Comparison of ENCODE assay signal across 22 cellular contexts in genomic region chr1:161505892-161506173, GRCh38. TPM values are rescaled to one million over a fixed set of nuclear protein-coding genes. Genes with fewer than 3 reads are reported as not detected.
DNase-seq lines count a peak whose midpoint lies in the region; ATAC-seq and TF ChIP-seq lines count a peak whose summit lies in the region.
"Had no signal": no experiment of that assay in that cellular context is flagged by ENCODE, and none has a peak within 500 bp of the region (broad histone marks: within the 10 kb centered on the region; RNA-seq: fewer than 3 reads in every experiment).

No MANE protein-coding gene starts in this region.

- no peak for TF ChIP-seq CTCF in breast epithelium (IDR thresholded peaks at IDR 0.05)
- no peak for TF ChIP-seq CTCF in MCF 10A (IDR thresholded peaks at IDR 0.05; ENCODE audit: unreplicated experiment)
- no peak for TF ChIP-seq CTCF in coronary artery (IDR thresholded peaks at IDR 0.05)
- no peak for TF ChIP-seq CTCF in upper lobe of left lung (IDR thresholded peaks at IDR 0.05)
- TF ChIP-seq CTCF in ovary (IDR thresholded peaks at IDR 0.05): no peak

- intact Hi-C loops in breast epithelium (cut with DNase I; ENCODE audit: low total_unique reads) (no loop called here), MCF 10A (cut with micrococcal nuclease) (no loop called here), ovary (cut with DNase I) (no loop called here)

- 83 to 91% methylated on average over 6 of the region's 6 CpGs for WGBS in upper lobe of left lung, 2 donors
- 80 to 90% (median 87%) methylated on average over 6 of the region's 6 CpGs for WGBS in ovary, 3 donors

- no peaks in the 10 kb centered on the region for H3K9me3 Mint-ChIP-seq in MCF 10A (ENCODE audit: unreplicated experiment)
- H3K9me3 Mint-ChIP-seq: activated T-helper 17 cell treated with anti-CD3 and anti-CD28 coated beads, Interleukin-2, amount 50 U/mL, for 72 hours; stimulated activated naive CD8-positive, alpha-beta T cell treated with anti-CD3 and anti-CD28 coated beads, Interleukin-15, amount 100 ng/mL, for 72 hours had no signal

- peak overlapping the region; percentile 35 for H3K9ac ChIP-seq in mucosa of stomach (ENCODE audit: low read length)

- peak overlapping the region in 2 of 3 donors; percentile 32 to 46 for H3K4me3 ChIP-seq in breast epithelium
- peak overlapping the region; percentile 58 for H3K4me3 ChIP-seq in coronary artery
- no peak overlapping the region for H3K4me3 ChIP-seq in mucosa of stomach (ENCODE audit: low read length)
- peak overlapping the region in 3 of 4 donors; percentile 30 to 47 (median 37) for H3K4me3 ChIP-seq in upper lobe of left lung
- no peak overlapping the region for H3K4me3 ChIP-seq in ovary
- H3K4me3 ChIP-seq: cardiac muscle cell, hepatocyte had no signal

- TF ChIP-seq POLR2A in breast epithelium (IDR thresholded peaks at IDR 0.05) (no peak), upper lobe of left lung (IDR thresholded peaks at IDR 0.05) (no peak), ovary (IDR thresholded peaks at IDR 0.05) (no peak)

- no peak overlapping the region for H3K4me3 Mint-ChIP-seq in MCF 10A (ENCODE audit: unreplicated experiment)
- H3K4me3 Mint-ChIP-seq: activated T-helper 17 cell treated with anti-CD3 and anti-CD28 coated beads, Interleukin-2, amount 50 U/mL, for 72 hours; stimulated activated naive CD8-positive, alpha-beta T cell treated with anti-CD3 and anti-CD28 coated beads, Interleukin-15, amount 100 ng/mL, for 72 hours had no signal

- no peak overlapping the region for H3K27ac Mint-ChIP-seq in MCF 10A (ENCODE audit: low read depth, unreplicated experiment)
- H3K27ac Mint-ChIP-seq: activated T-helper 17 cell treated with anti-CD3 and anti-CD28 coated beads, Interleukin-2, amount 50 U/mL, for 72 hours had no signal

- H3K27ac ChIP-seq in breast epithelium (peak overlapping the region in 1 of 2 donors; percentile 82), coronary artery (peak overlapping the region in 1 of 2 donors; percentile 65), upper lobe of left lung (peak overlapping the region; percentile 79 to 86 (median 86)), ovary (no peak overlapping the region)
- H3K27ac ChIP-seq: cardiac muscle cell, hepatocyte had no signal

- H3K4me1 ChIP-seq in breast epithelium (no peaks in the 10 kb centered on the region), mucosa of stomach (ENCODE audit: control insufficient read depth, insufficient read depth, low read length) (no peaks in the 10 kb centered on the region), upper lobe of left lung (peaks cover 9 to 21% (median 18%) of the 10 kb centered on the region in 4 donors), ovary (ENCODE audit: insufficient read depth) (no peaks in the 10 kb centered on the region)
- H3K4me1 ChIP-seq: Peyer's patch had no signal

- ATAC-seq in upper lobe of left lung (ENCODE audit: low FRiP score in 2 of 2): no peak
- no peak for ATAC-seq in HG03442 (IDR thresholded peaks at IDR 0.05; ENCODE audit: unreplicated experiment)
- no peak for ATAC-seq in HG03097 (IDR thresholded peaks at IDR 0.05; ENCODE audit: low FRiP score, unreplicated experiment)

- H3K4me1 Mint-ChIP-seq in MCF 10A (ENCODE audit: insufficient read depth, unreplicated experiment): no peaks in the 10 kb centered on the region

- H3K27me3 Mint-ChIP-seq in MCF 10A (ENCODE audit: insufficient read depth, unreplicated experiment): no peaks in the 10 kb centered on the region

- H3K27me3 ChIP-seq in breast epithelium: no peaks in the 10 kb centered on the region
- H3K27me3 ChIP-seq in mucosa of stomach (ENCODE audit: control insufficient read depth, insufficient read depth, low read length): peaks cover 5% of the 10 kb centered on the region
- no peaks in the 10 kb centered on the region for H3K27me3 ChIP-seq in upper lobe of left lung
- H3K27me3 ChIP-seq in ovary: no peaks in the 10 kb centered on the region
- H3K27me3 ChIP-seq: hepatocyte, Peyer's patch had no signal

- H3K9me3 ChIP-seq in breast epithelium: no peaks in the 10 kb centered on the region
- H3K9me3 ChIP-seq in mucosa of stomach (ENCODE audit: control insufficient read depth, low read length): no peaks in the 10 kb centered on the region
- no peaks in the 10 kb centered on the region for H3K9me3 ChIP-seq in upper lobe of left lung
- H3K9me3 ChIP-seq in ovary: no peaks in the 10 kb centered on the region
- H3K9me3 ChIP-seq: Peyer's patch had no signal

- TF ChIP-seq EP300 in upper lobe of left lung (IDR thresholded peaks at IDR 0.05) (no peak), ovary (IDR thresholded peaks at IDR 0.05) (no peak)

- DNase-seq in breast epithelium (ENCODE audit: low spot score in 2 of 2) (no peak), MCF 10A (ENCODE audit: unreplicated experiment) (no peak), coronary artery (ENCODE audit: low spot score) (no peak), upper lobe of left lung (no peak), ovary (no peak)
- DNase-seq: activated CD4-positive, CD25-positive, alpha-beta regulatory T cell treated with anti-CD3 and anti-CD28 coated beads, Interleukin-2, amount 50 U/mL, for 72 hours; effector CD8-positive, alpha-beta T cell; NCI-H146; NCI-H774; Peyer's patch; stimulated activated CD4-positive, alpha-beta T cell treated with anti-CD3 and anti-CD28 coated beads, Interleukin-2, amount 100 ng/mL, for 24 hours; stimulated activated naive CD8-positive, alpha-beta T cell treated with anti-CD3 and anti-CD28 coated beads, Interleukin-15, amount 100 ng/mL, for 72 hours had no signal

- H3K36me3 Mint-ChIP-seq in MCF 10A (ENCODE audit: insufficient read depth, unreplicated experiment): no peaks in the 10 kb centered on the region

- H3K36me3 ChIP-seq in breast epithelium: no peaks in the 10 kb centered on the region
- no peaks in the 10 kb centered on the region for H3K36me3 ChIP-seq in mucosa of stomach (ENCODE audit: control insufficient read depth, insufficient read depth, low read length)
- peaks cover 0 to 4% (median 1%) of the 10 kb centered on the region in 4 donors for H3K36me3 ChIP-seq in upper lobe of left lung
- no peaks in the 10 kb centered on the region for H3K36me3 ChIP-seq in ovary
- H3K36me3 ChIP-seq: cardiac muscle cell, Peyer's patch had no signal

- POLR2A ChIA-PET in MCF 10A (lab: Yijun Ruan, JAX): interaction anchor here (0.6 to 1.6 kb wide), 2 partner anchors 10 to 26 kb away, joined by 3 to 5 read pairs; no protein-coding TSS in a partner anchor

- CTCF ChIA-PET in MCF 10A (lab: Yijun Ruan, JAX): interaction anchor here (1.5 to 2.9 kb wide), 3 partner anchors 14 to 23 kb away, joined by 4 to 9 read pairs (median 8); no protein-coding TSS in a partner anchor

- BruUV-seq in MCF 10A (replicated peaks; lab: Mats Ljungman, UMichigan): no TSS peak

RNA-seq across cellular contexts. Expression of gene FCGR2A, which starts 0.6 kb away (rescaled TPM):
- total RNA-seq in breast epithelium (10 to 100 TPM; 33.1 to 70.6 (median 48.4) TPM), MCF 10A (2022) (not detected in 2 replicates), upper lobe of left lung (100 to 1,000 TPM in 4 of 6 donors, 10 to 100 TPM in 2; 94.6 to 273 (median 160) TPM), ovary (10 to 100 TPM; 11.2 to 28.2 (median 15.1) TPM)
- polyA plus RNA-seq in ovary: 10 to 100 TPM in 1 of 2 donors, 1 to 10 TPM in 1; 6.9 to 74.0 TPM
- total RNA-seq: activated T-helper 17 cell treated with anti-CD3 and anti-CD28 coated beads, Interleukin-2, amount 50 U/mL, for 72 hours; cardiac muscle cell had no signal
- polyA plus RNA-seq: cardiac muscle cell had no signal

RNA-seq across cellular contexts. Expression of gene HSPA6, which starts 18.5 kb away (rescaled TPM):
- total RNA-seq in breast epithelium: 10 to 100 TPM in 1 of 3 donors, 1 to 10 TPM in 2; 1.3 to 17.1 (median 5.3) TPM
- total RNA-seq in MCF 10A (2022): 0.28 and 0.52 TPM in 2 replicates
- 10 to 100 TPM; 10.8 to 37.7 (median 15.9) TPM for total RNA-seq in upper lobe of left lung
- 1 to 10 TPM; 1.2 to 7.9 (median 2.7) TPM for total RNA-seq in ovary
- 1 to 10 TPM in 1 of 2 donors, under 1 TPM in 1; 0.87 to 1.4 TPM for polyA plus RNA-seq in ovary
- total RNA-seq: cardiac muscle cell had no signal
- polyA plus RNA-seq: cardiac muscle cell had no signal

RNA-seq across cellular contexts. Expression of gene FCGR3A, which starts 43.8 kb away (rescaled TPM):
- 10 to 100 TPM in 2 of 3 donors, 1 to 10 TPM in 1; 8.6 to 23.9 (median 12.9) TPM for total RNA-seq in breast epithelium
- total RNA-seq in MCF 10A (2022): not detected in 2 replicates
- total RNA-seq in upper lobe of left lung: 100 to 1,000 TPM in 2 of 6 donors, 10 to 100 TPM in 4; 20.8 to 237 (median 82.8) TPM
- 10 to 100 TPM in 1 of 7 donors, 1 to 10 TPM in 6; 4.7 to 24.2 (median 6.6) TPM for total RNA-seq in ovary
- polyA plus RNA-seq in ovary: 10 to 100 TPM in 1 of 2 donors, 1 to 10 TPM in 1; 7.7 to 44.3 TPM
- total RNA-seq: A172; activated T-helper 17 cell treated with anti-CD3 and anti-CD28 coated beads, Interleukin-2, amount 50 U/mL, for 72 hours; cardiac muscle cell; fibroblast of lung; HT1080 had no signal
- polyA plus RNA-seq: BJ, cardiac muscle cell, fibroblast of lung had no signal

Comparison
In these comparisons a context has a peak if more than half of its experiments do, and no peak if none do; other contexts are left out.
1. H3K27ac ChIP-seq: peak in upper lobe of left lung (4 of 4); none in ovary (0 of 2).
2. H3K4me3 ChIP-seq: peak in breast epithelium (2 of 3), coronary artery (single experiment) and upper lobe of left lung (3 of 4); none in mucosa of stomach (single experiment) and ovary (single experiment).